In the genomic region with DNA sequence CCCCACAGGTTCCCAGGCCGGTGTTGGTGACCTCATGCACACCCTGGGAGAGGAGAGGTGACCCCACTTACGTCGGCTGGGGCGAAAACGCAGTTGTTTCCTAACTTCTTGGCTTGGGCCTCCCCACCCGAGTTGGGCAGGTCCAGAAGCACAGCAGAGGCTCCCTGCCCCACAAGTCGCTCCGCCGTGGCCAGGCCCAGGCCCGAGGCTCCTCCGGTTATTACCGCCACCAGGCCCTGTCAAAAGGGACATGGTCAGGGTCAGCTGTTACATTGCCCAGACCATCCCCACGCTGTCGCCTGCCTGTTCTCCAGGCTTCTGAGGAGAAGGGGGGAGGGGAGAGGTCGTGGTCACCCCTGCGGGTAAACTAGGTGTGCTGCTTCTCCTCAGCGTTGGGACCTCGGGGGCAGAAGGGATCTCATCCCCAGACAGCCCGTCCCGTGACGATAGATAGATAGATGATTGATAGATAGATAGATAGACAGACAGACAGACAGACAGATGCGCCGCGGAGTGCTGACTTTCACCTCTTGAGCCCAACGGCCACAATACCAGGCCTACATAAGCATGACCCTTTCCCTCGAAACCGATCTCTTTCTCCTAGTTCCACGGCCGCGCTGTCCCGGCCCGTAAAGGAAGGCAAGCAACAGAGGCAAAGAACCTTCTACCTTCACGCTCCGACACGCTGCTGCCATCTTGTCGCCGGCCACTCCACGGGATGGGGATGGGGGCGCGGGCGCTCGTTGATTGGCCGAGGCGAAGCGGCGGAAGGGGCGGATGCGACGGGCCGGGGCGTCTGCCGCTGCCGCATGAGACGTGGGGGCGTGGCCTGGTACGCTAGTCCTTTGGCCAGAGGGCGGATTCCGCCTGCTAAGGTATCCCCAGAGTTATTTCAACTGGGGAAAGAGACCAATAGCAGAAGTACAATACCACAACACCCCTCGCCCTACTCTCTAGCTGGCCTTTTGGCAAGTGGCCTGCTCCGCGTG, we compare ENCODE assay signal across 1 cellular context.
TF ChIP-seq lines count a peak whose summit lies in the region.

HSD17B10 (minus strand) TSS at position 720 of the 989 bp plus-strand sequence; CDS start at position 695, 25 bp downstream.

TF ChIP-seq in K562, 482 proteins besides CTCF, POLR2A, EP300 and RAD21 (continued from another document and continues in another):
- TF ChIP-seq POU5F1 (IDR thresholded peaks at IDR 0.05; ENCODE audit: borderline replicate concordance, low read depth, low read length, partially characterized antibody) (no peak), KLF6 (CRISPR knock-in tag; IDR thresholded peaks at IDR 0.05; ENCODE audit: borderline replicate concordance) (no peak), ZNF253 (CRISPR knock-in tag; conservative IDR thresholded peaks at IDR 0.05) (no peak), TGIF2 (CRISPR knock-in tag; IDR thresholded peaks at IDR 0.05) (no peak), RBBP5 (IDR thresholded peaks at IDR 0.05; ENCODE audit: borderline replicate concordance, insufficient read depth, low read length, poor library complexity, severe bottlenecking) (peak; percentile 64), ZNF12 (CRISPR knock-in tag; IDR thresholded peaks at IDR 0.05) (no peak), HCFC1 (IDR thresholded peaks at IDR 0.05; ENCODE audit: low read depth, low read length) (peak; percentile 17; the same call in 1 of the 2 replicates), ELF4 (CRISPR knock-in tag; IDR thresholded peaks at IDR 0.05) (no peak), PHF8 (IDR thresholded peaks at IDR 0.05; ENCODE audit: borderline replicate concordance, low read length) (peak; percentile 82; the same call in 1 of the 2 replicates), NBN (IDR thresholded peaks at IDR 0.05; ENCODE audit: low read depth) (no peak), SUPT5H (IDR thresholded peaks at IDR 0.05) (peak; percentile 84), FOXM1 (IDR thresholded peaks at IDR 0.05; ENCODE audit: low read depth) (no peak), FOXM1 (CRISPR knock-in tag; IDR thresholded peaks at IDR 0.05; ENCODE audit: low read depth) (no peak), NUFIP1 (IDR thresholded peaks at IDR 0.05; ENCODE audit: partially characterized antibody) (no peak), ZNF121 (CRISPR knock-in tag; conservative IDR thresholded peaks at IDR 0.05) (no peak), ZNF282 (CRISPR knock-in tag; IDR thresholded peaks at IDR 0.05) (no peak), TAF7 (tag; IDR thresholded peaks at IDR 0.05) (peak; percentile 55), NR4A1 (CRISPR knock-in tag; IDR thresholded peaks at IDR 0.05) (no peak), NR4A1 (tag; IDR thresholded peaks at IDR 0.05) (no peak), CREB3 (tag; conservative IDR thresholded peaks at IDR 0.05; ENCODE audit: low read depth) (no peak), SREBF2 (CRISPR knock-in tag; IDR thresholded peaks at IDR 0.05) (no peak), IRF9 (tag; IDR thresholded peaks at IDR 0.05) (no peak), SPI1 (IDR thresholded peaks at IDR 0.05; ENCODE audit: borderline replicate concordance, low read depth, low read length) (no peak), U2AF1 (optimal IDR thresholded peaks at IDR 0.05; ENCODE audit: low read depth, low read length) (no peak), EWSR1 (IDR thresholded peaks at IDR 0.05; ENCODE audit: borderline replicate concordance, low read depth, partially characterized antibody) (no peak), ZNF175 (CRISPR knock-in tag; IDR thresholded peaks at IDR 0.05; ENCODE audit: low read depth) (no peak), ERF (CRISPR knock-in tag; IDR thresholded peaks at IDR 0.05) (no peak), SIX5 (IDR thresholded peaks at IDR 0.05; ENCODE audit: borderline replicate concordance in 1 of 2, insufficient read depth in 1 of 2, low read depth in 1 of 2, low read length in 2 of 2) (no peak), ZNF165 (CRISPR knock-in tag; IDR thresholded peaks at IDR 0.05; ENCODE audit: borderline replicate concordance) (no peak), JUNB (CRISPR knock-in tag; conservative IDR thresholded peaks at IDR 0.05) (no peak), TAF1 (IDR thresholded peaks at IDR 0.05; ENCODE audit: control insufficient read depth, extremely low read depth, insufficient read depth, low read length, severe bottlenecking) (peak; percentile 74), MTA1 (IDR thresholded peaks at IDR 0.05; ENCODE audit: borderline replicate concordance) (no peak), CBFB (CRISPR knock-in tag; IDR thresholded peaks at IDR 0.05) (no peak), POLR2AphosphoS2 (IDR thresholded peaks at IDR 0.05; ENCODE audit: low read length) (no peak), KDM2B (CRISPR knock-in tag; IDR thresholded peaks at IDR 0.05) (no peak), BCOR (IDR thresholded peaks at IDR 0.05) (no peak), KLF10 (CRISPR knock-in tag; IDR thresholded peaks at IDR 0.05) (no peak), MEIS2 (IDR thresholded peaks at IDR 0.05; ENCODE audit: partially characterized antibody) (peak; percentile 9), ZNF347 (CRISPR knock-in tag; IDR thresholded peaks at IDR 0.05; ENCODE audit: low read depth) (no peak), CAMTA2 (CRISPR knock-in tag; conservative IDR thresholded peaks at IDR 0.05) (no peak), ZNF695 (CRISPR knock-in tag; IDR thresholded peaks at IDR 0.05) (no peak), VEZF1 (CRISPR knock-in tag; IDR thresholded peaks at IDR 0.05) (peak; percentile 83), NFXL1 (CRISPR knock-in tag; IDR thresholded peaks at IDR 0.05) (no peak), ZNF140 (CRISPR knock-in tag; IDR thresholded peaks at IDR 0.05) (no peak), ZNF263 (CRISPR knock-in tag; IDR thresholded peaks at IDR 0.05; ENCODE audit: borderline replicate concordance) (no peak), STAT6 (CRISPR knock-in tag; IDR thresholded peaks at IDR 0.05) (no peak), ZNF76 (CRISPR knock-in tag; IDR thresholded peaks at IDR 0.05; ENCODE audit: borderline replicate concordance) (no peak), SREBF1 (IDR thresholded peaks at IDR 0.05; ENCODE audit: borderline replicate concordance, low read depth, low read length) (no peak), PURB (CRISPR knock-in tag; IDR thresholded peaks at IDR 0.05; ENCODE audit: low read depth) (no peak)
- TF ChIP-seq, protein P1, sequence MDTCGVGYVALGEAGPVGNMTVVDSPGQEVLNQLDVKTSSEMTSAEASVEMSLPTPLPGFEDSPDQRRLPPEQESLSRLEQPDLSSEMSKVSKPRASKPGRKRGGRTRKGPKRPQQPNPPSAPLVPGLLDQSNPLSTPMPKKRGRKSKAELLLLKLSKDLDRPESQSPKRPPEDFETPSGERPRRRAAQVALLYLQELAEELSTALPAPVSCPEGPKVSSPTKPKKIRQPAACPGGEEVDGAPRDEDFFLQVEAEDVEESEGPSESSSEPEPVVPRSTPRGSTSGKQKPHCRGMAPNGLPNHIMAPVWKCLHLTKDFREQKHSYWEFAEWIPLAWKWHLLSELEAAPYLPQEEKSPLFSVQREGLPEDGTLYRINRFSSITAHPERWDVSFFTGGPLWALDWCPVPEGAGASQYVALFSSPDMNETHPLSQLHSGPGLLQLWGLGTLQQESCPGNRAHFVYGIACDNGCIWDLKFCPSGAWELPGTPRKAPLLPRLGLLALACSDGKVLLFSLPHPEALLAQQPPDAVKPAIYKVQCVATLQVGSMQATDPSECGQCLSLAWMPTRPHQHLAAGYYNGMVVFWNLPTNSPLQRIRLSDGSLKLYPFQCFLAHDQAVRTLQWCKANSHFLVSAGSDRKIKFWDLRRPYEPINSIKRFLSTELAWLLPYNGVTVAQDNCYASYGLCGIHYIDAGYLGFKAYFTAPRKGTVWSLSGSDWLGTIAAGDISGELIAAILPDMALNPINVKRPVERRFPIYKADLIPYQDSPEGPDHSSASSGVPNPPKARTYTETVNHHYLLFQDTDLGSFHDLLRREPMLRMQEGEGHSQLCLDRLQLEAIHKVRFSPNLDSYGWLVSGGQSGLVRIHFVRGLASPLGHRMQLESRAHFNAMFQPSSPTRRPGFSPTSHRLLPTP (IDR thresholded peaks at IDR 0.05; ENCODE audit: borderline replicate concordance, extremely low read depth, insufficient read length): no peak
- TF ChIP-seq, protein P2, sequence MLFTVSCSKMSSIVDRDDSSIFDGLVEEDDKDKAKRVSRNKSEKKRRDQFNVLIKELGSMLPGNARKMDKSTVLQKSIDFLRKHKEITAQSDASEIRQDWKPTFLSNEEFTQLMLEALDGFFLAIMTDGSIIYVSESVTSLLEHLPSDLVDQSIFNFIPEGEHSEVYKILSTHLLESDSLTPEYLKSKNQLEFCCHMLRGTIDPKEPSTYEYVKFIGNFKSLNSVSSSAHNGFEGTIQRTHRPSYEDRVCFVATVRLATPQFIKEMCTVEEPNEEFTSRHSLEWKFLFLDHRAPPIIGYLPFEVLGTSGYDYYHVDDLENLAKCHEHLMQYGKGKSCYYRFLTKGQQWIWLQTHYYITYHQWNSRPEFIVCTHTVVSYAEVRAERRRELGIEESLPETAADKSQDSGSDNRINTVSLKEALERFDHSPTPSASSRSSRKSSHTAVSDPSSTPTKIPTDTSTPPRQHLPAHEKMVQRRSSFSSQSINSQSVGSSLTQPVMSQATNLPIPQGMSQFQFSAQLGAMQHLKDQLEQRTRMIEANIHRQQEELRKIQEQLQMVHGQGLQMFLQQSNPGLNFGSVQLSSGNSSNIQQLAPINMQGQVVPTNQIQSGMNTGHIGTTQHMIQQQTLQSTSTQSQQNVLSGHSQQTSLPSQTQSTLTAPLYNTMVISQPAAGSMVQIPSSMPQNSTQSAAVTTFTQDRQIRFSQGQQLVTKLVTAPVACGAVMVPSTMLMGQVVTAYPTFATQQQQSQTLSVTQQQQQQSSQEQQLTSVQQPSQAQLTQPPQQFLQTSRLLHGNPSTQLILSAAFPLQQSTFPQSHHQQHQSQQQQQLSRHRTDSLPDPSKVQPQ (CRISPR knock-in tag; IDR thresholded peaks at IDR 0.05; ENCODE audit: borderline replicate concordance): no peak
- TF ChIP-seq, protein P3, sequence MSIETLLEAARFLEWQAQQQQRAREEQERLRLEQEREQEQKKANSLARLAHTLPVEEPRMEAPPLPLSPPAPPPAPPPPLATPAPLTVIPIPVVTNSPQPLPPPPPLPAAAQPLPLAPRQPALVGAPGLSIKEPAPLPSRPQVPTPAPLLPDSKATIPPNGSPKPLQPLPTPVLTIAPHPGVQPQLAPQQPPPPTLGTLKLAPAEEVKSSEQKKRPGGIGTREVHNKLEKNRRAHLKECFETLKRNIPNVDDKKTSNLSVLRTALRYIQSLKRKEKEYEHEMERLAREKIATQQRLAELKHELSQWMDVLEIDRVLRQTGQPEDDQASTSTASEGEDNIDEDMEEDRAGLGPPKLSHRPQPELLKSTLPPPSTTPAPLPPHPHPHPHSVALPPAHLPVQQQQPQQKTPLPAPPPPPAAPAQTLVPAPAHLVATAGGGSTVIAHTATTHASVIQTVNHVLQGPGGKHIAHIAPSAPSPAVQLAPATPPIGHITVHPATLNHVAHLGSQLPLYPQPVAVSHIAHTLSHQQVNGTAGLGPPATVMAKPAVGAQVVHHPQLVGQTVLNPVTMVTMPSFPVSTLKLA (conservative IDR thresholded peaks at IDR 0.05): peak; percentile 76 to 84
- TF ChIP-seq, protein P4, sequence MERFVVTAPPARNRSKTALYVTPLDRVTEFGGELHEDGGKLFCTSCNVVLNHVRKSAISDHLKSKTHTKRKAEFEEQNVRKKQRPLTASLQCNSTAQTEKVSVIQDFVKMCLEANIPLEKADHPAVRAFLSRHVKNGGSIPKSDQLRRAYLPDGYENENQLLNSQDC (CRISPR knock-in tag; IDR thresholded peaks at IDR 0.05): no peak
